Comparison of ENCODE assay signal across 20 cellular contexts in the genomic region with DNA sequence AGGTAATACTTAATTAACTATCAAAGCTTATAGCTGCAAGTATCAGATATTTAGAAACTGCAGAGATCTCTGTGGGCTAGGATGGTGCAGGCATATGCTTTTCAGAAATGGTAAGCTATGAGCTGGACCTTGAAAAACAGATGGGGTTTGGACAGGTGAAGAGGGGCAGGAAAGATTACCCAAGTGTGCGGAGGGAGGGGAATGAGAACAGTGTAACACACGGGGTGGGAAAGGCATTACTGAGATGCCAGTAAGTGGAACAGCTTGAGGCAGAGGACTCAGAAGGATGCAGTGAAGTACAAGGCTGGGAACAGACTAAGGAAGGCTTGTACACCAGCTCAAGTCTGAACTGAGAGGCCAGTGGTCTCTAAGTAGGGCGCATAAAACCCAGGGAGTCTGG. TPM values are rescaled to one million over a fixed set of nuclear protein-coding genes. Genes with fewer than 3 reads are reported as not detected.
A peak's percentile ranks its signal among the peaks of the same experiment; 100 is the strongest.
DNase-seq lines count a peak whose midpoint lies in the region; ATAC-seq and TF ChIP-seq lines count a peak whose summit lies in the region.
"Had no signal": no experiment of that assay in that cellular context is flagged by ENCODE, and none has a peak within 500 bp of the region (broad histone marks: within the 10 kb centered on the region; RNA-seq: fewer than 3 reads in every experiment).

No MANE protein-coding gene starts in this region.

- H3K9me3 ChIP-seq in ascending aorta: no peaks in the 10 kb centered on the region
- H3K9me3 ChIP-seq: A549, heart left ventricle, thoracic aorta had no signal

- TF ChIP-seq CTCF in glutamatergic neuron (IDR thresholded peaks at IDR 0.05; ENCODE audit: partially characterized antibody, unreplicated experiment) (no peak), ascending aorta (IDR thresholded peaks at IDR 0.05) (no peak)

- peaks cover 89% of the 10 kb centered on the region for H3K36me3 Mint-ChIP-seq in activated T-cell treated with anti-CD3 and anti-CD28 coated beads, Interleukin-2, amount 50 U/mL, for 24 hours (ENCODE audit: low read depth)
- peaks cover 59% of the 10 kb centered on the region for H3K36me3 Mint-ChIP-seq in activated T-cell treated with anti-CD3 and anti-CD28 coated beads, Interleukin-2, amount 50 U/mL, for 4 hours (ENCODE audit: insufficient read depth)
- H3K36me3 Mint-ChIP-seq in T-cell (peaks cover 59% of the 10 kb centered on the region), glutamatergic neuron (ENCODE audit: unreplicated experiment) (no peaks in the 10 kb centered on the region)
- peaks cover 95% of the 10 kb centered on the region for H3K36me3 Mint-ChIP-seq in dendritic cell treated with granulocyte-macrophage colony-stimulating factor and Interleukin-4, amounts not matched to agents 40 ng/mL and 50 ng/mL, for 4 days (ENCODE audit: low read depth)
- peaks cover 100% of the 10 kb centered on the region for H3K36me3 Mint-ChIP-seq in stimulated activated effector memory CD8-positive, alpha-beta T cell treated with anti-CD3 and anti-CD28 coated beads, Interleukin-12 subunit alpha, Interleukin-12 subunit beta, amount 100 ng/mL, for 72 hours

- POLR2A ChIA-PET in T-cell (lab: Charles Lee): no interaction called here

- ATAC-seq in activated T-cell treated with anti-CD3 and anti-CD28 coated beads, Interleukin-2, amount 50 U/mL, for 4 hours: no peak
- ATAC-seq in T-cell (replicated peaks in 1 of 4): no peak
- ATAC-seq in stimulated activated effector memory CD8-positive, alpha-beta T cell treated with anti-CD3 and anti-CD28 coated beads, Interleukin-12 subunit alpha, Interleukin-12 subunit beta, amount 100 ng/mL, for 72 hours: no peak
- no peak for ATAC-seq in GM18519 (IDR thresholded peaks at IDR 0.05; ENCODE audit: low FRiP score, unreplicated experiment)
- ATAC-seq: A549, heart left ventricle had no signal

- no peaks in the 10 kb centered on the region for H3K4me1 ChIP-seq in ascending aorta

- peak overlapping the region; percentile 34 for H3K27ac Mint-ChIP-seq in activated T-cell treated with anti-CD3 and anti-CD28 coated beads, Interleukin-2, amount 50 U/mL, for 24 hours
- peak overlapping the region; percentile 11 to 57 for H3K27ac Mint-ChIP-seq in T-cell
- H3K27ac Mint-ChIP-seq in dendritic cell treated with granulocyte-macrophage colony-stimulating factor and Interleukin-4, amounts not matched to agents 40 ng/mL and 50 ng/mL, for 4 days: peak overlapping the region; percentile 10
- peak overlapping the region; percentile 75 for H3K27ac Mint-ChIP-seq in stimulated activated effector memory CD8-positive, alpha-beta T cell treated with anti-CD3 and anti-CD28 coated beads, Interleukin-12 subunit alpha, Interleukin-12 subunit beta, amount 100 ng/mL, for 72 hours
- no peak overlapping the region for H3K27ac Mint-ChIP-seq in glutamatergic neuron (ENCODE audit: unreplicated experiment)

- intact Hi-C loops in dendritic cell treated with granulocyte-macrophage colony-stimulating factor and Interleukin-4, amounts not matched to agents 40 ng/mL and 50 ng/mL, for 4 days (cut with micrococcal nuclease): no loop called here
- intact Hi-C loops in ascending aorta (cut with DNase I): no loop called here

- no peak for DNase-seq in activated T-cell treated with anti-CD3 and anti-CD28 coated beads, Interleukin-2, amount 50 U/mL, for 24 hours
- DNase-seq in activated T-cell treated with anti-CD3 and anti-CD28 coated beads, Interleukin-2, amount 50 U/mL, for 4 hours: no peak
- no peak for DNase-seq in T-cell
- no peak for DNase-seq in stimulated activated effector memory CD8-positive, alpha-beta T cell treated with anti-CD3 and anti-CD28 coated beads, Interleukin-12 subunit alpha, Interleukin-12 subunit beta, amount 100 ng/mL, for 72 hours (ENCODE audit: low spot score in 2 of 2)
- no peak for DNase-seq in glutamatergic neuron
- no peak for DNase-seq in ascending aorta (ENCODE audit: low spot score in 2 of 2)
- DNase-seq: activated CD4-positive, CD25-positive, alpha-beta regulatory T cell treated with anti-CD3 and anti-CD28 coated beads, Interleukin-2, amount 50 U/mL, for 72 hours; activated CD8-positive, alpha-beta memory T cell treated with anti-CD3 and anti-CD28 coated beads, Interleukin-2, amount 50 U/mL, for 48 hours; C1 segment of cervical spinal cord; DMS53; heart left ventricle; NCI-H526 treated with DMSO at 0.1 percent for 48 hours; SHP77 treated with DMSO at 0.1 percent for 48 hours; T-helper 9 cell had no signal

- CTCF ChIA-PET in T-cell (lab: Charles Lee): interaction anchor here in 1 of 2 donors (0.6 to 1.2 kb wide), 3 partner anchors 29 to 662 kb away, joined by 3 to 5 read pairs (median 3); no protein-coding TSS in a partner anchor

- H3K27ac ChIP-seq in ascending aorta: no peak overlapping the region
- H3K27ac ChIP-seq: A549, thoracic aorta had no signal

- H3K27me3 Mint-ChIP-seq in activated T-cell treated with anti-CD3 and anti-CD28 coated beads, Interleukin-2, amount 50 U/mL, for 24 hours: no peaks in the 10 kb centered on the region
- no peaks in the 10 kb centered on the region for H3K27me3 Mint-ChIP-seq in activated T-cell treated with anti-CD3 and anti-CD28 coated beads, Interleukin-2, amount 50 U/mL, for 4 hours (ENCODE audit: low read depth)
- no peaks in the 10 kb centered on the region for H3K27me3 Mint-ChIP-seq in T-cell
- H3K27me3 Mint-ChIP-seq in dendritic cell treated with granulocyte-macrophage colony-stimulating factor and Interleukin-4, amounts not matched to agents 40 ng/mL and 50 ng/mL, for 4 days: no peaks in the 10 kb centered on the region
- peaks cover 2% of the 10 kb centered on the region for H3K27me3 Mint-ChIP-seq in glutamatergic neuron (ENCODE audit: unreplicated experiment)

- H3K9me3 Mint-ChIP-seq in activated T-cell treated with anti-CD3 and anti-CD28 coated beads, Interleukin-2, amount 50 U/mL, for 24 hours: no peaks in the 10 kb centered on the region
- no peaks in the 10 kb centered on the region for H3K9me3 Mint-ChIP-seq in activated T-cell treated with anti-CD3 and anti-CD28 coated beads, Interleukin-2, amount 50 U/mL, for 4 hours
- H3K9me3 Mint-ChIP-seq in T-cell (no peaks in the 10 kb centered on the region), glutamatergic neuron (ENCODE audit: unreplicated experiment) (no peaks in the 10 kb centered on the region)
- no peaks in the 10 kb centered on the region for H3K9me3 Mint-ChIP-seq in dendritic cell treated with granulocyte-macrophage colony-stimulating factor and Interleukin-4, amounts not matched to agents 40 ng/mL and 50 ng/mL, for 4 days
- H3K9me3 Mint-ChIP-seq in stimulated activated effector memory CD8-positive, alpha-beta T cell treated with anti-CD3 and anti-CD28 coated beads, Interleukin-12 subunit alpha, Interleukin-12 subunit beta, amount 100 ng/mL, for 72 hours: no peaks in the 10 kb centered on the region

- no peaks in the 10 kb centered on the region for H3K27me3 ChIP-seq in ascending aorta
- H3K27me3 ChIP-seq: heart left ventricle had no signal

- H3K4me3 Mint-ChIP-seq in activated T-cell treated with anti-CD3 and anti-CD28 coated beads, Interleukin-2, amount 50 U/mL, for 24 hours: no peak overlapping the region
- H3K4me3 Mint-ChIP-seq in activated T-cell treated with anti-CD3 and anti-CD28 coated beads, Interleukin-2, amount 50 U/mL, for 4 hours: no peak overlapping the region
- H3K4me3 Mint-ChIP-seq in T-cell: no peak overlapping the region
- no peak overlapping the region for H3K4me3 Mint-ChIP-seq in dendritic cell treated with granulocyte-macrophage colony-stimulating factor and Interleukin-4, amounts not matched to agents 40 ng/mL and 50 ng/mL, for 4 days
- no peak overlapping the region for H3K4me3 Mint-ChIP-seq in stimulated activated effector memory CD8-positive, alpha-beta T cell treated with anti-CD3 and anti-CD28 coated beads, Interleukin-12 subunit alpha, Interleukin-12 subunit beta, amount 100 ng/mL, for 72 hours
- H3K4me3 Mint-ChIP-seq in glutamatergic neuron (ENCODE audit: unreplicated experiment): no peak overlapping the region

- H3K4me1 Mint-ChIP-seq in activated T-cell treated with anti-CD3 and anti-CD28 coated beads, Interleukin-2, amount 50 U/mL, for 24 hours (ENCODE audit: low read depth): peaks cover 31% of the 10 kb centered on the region
- H3K4me1 Mint-ChIP-seq in activated T-cell treated with anti-CD3 and anti-CD28 coated beads, Interleukin-2, amount 50 U/mL, for 4 hours (ENCODE audit: low read depth): peaks cover 27% of the 10 kb centered on the region
- H3K4me1 Mint-ChIP-seq in T-cell: peaks cover 11 to 25% (median 23%) of the 10 kb centered on the region in 3 donors
- peaks cover 49% of the 10 kb centered on the region for H3K4me1 Mint-ChIP-seq in dendritic cell treated with granulocyte-macrophage colony-stimulating factor and Interleukin-4, amounts not matched to agents 40 ng/mL and 50 ng/mL, for 4 days (ENCODE audit: low read depth)
- H3K4me1 Mint-ChIP-seq in stimulated activated effector memory CD8-positive, alpha-beta T cell treated with anti-CD3 and anti-CD28 coated beads, Interleukin-12 subunit alpha, Interleukin-12 subunit beta, amount 100 ng/mL, for 72 hours: peaks cover 23% of the 10 kb centered on the region
- H3K4me1 Mint-ChIP-seq in glutamatergic neuron (ENCODE audit: low read depth, unreplicated experiment): peaks cover 2% of the 10 kb centered on the region

- peaks cover 90 to 94% of the 10 kb centered on the region in 2 donors for H3K36me3 ChIP-seq in ascending aorta

- H3K4me3 ChIP-seq in ascending aorta: no peak overlapping the region
- H3K4me3 ChIP-seq: A549, heart left ventricle, thoracic aorta had no signal

RNA-seq across cellular contexts. Expression of a gene that starts 22.1 kb away (rescaled TPM):
- under 1 TPM; 0.11 to 0.18 (median 0.11) TPM for total RNA-seq in activated T-cell treated with anti-CD3 and anti-CD28 coated beads, Interleukin-2, amount 50 U/mL, for 4 hours
- 1 to 10 TPM in 1 of 5 donors, under 1 TPM in 4; 0.58 to 1.0 (median 0.72) TPM for total RNA-seq in T-cell
- total RNA-seq in glutamatergic neuron (ENCODE audit: unreplicated experiment): not detected
- not detected for total RNA-seq in ascending aorta

RNA-seq across cellular contexts. Expression of a gene that starts 23.1 kb away (rescaled TPM):
- total RNA-seq in activated T-cell treated with anti-CD3 and anti-CD28 coated beads, Interleukin-2, amount 50 U/mL, for 4 hours: 100 to 1,000 TPM in 2 of 3 donors, 10 to 100 TPM in 1; 88.4 to 114 (median 105) TPM
- total RNA-seq in T-cell: 10 to 100 TPM; 71.9 to 81.6 (median 78.9) TPM
- 48.4 TPM for total RNA-seq in glutamatergic neuron (ENCODE audit: unreplicated experiment)
- 15.6 TPM for total RNA-seq in ascending aorta

RNA-seq across cellular contexts. Expression of a gene that starts 25.3 kb away (rescaled TPM):
- total RNA-seq in activated T-cell treated with anti-CD3 and anti-CD28 coated beads, Interleukin-2, amount 50 U/mL, for 4 hours: 10 to 100 TPM in 2 of 3 donors, 1 to 10 TPM in 1; 6.1 to 12.6 (median 10.2) TPM
- 1 to 10 TPM in 1 of 5 donors, under 1 TPM in 2, not detected in 2; 0.20 to 1.3 (median 0.73) TPM for total RNA-seq in T-cell
- 3.3 TPM for total RNA-seq in glutamatergic neuron (ENCODE audit: unreplicated experiment)
- total RNA-seq in ascending aorta: 2.3 TPM
- total RNA-seq: cardiac septum, heart left ventricle had no signal

RNA-seq across cellular contexts. Expression of a gene that starts 29.7 kb away (rescaled TPM):
- total RNA-seq in activated T-cell treated with anti-CD3 and anti-CD28 coated beads, Interleukin-2, amount 50 U/mL, for 4 hours: 1 to 10 TPM; 4.9 to 9.7 (median 8.1) TPM
- total RNA-seq in T-cell (1 to 10 TPM in 1 of 5 donors, under 1 TPM in 3, not detected in 1; 0.20 to 1.6 (median 0.31) TPM), glutamatergic neuron (ENCODE audit: unreplicated experiment) (1.9 TPM), ascending aorta (not detected)
- total RNA-seq: cardiac septum, renal cortical epithelial cell, thoracic aorta had no signal

RNA-seq across cellular contexts. Expression of a gene that starts 48.6 kb away (rescaled TPM):
- 1 to 10 TPM; 3.3 to 5.5 (median 3.8) TPM for total RNA-seq in activated T-cell treated with anti-CD3 and anti-CD28 coated beads, Interleukin-2, amount 50 U/mL, for 4 hours
- total RNA-seq in T-cell (10 to 100 TPM in 1 of 5 donors, 1 to 10 TPM in 4; 7.5 to 12.1 (median 9.0) TPM), glutamatergic neuron (ENCODE audit: unreplicated experiment) (7.1 TPM), ascending aorta (2.1 TPM)
